In genomic region chr10:61835069-61835908, GRCh38 we compare ENCODE assay signal across 1 cellular context.
TF ChIP-seq lines count a peak whose summit lies in the region.

No MANE protein-coding gene starts in this region.

TF ChIP-seq in HCT116, 20 proteins besides CTCF, POLR2A, EP300 and RAD21 (continued from another document):
- no peak for TF ChIP-seq ZBTB33 (IDR thresholded peaks at IDR 0.05; ENCODE audit: extremely low read depth, insufficient replicate concordance, low read length)
- peak; percentile 72 for TF ChIP-seq JUND (IDR thresholded peaks at IDR 0.05)
- no peak for TF ChIP-seq CEBPB (IDR thresholded peaks at IDR 0.05; ENCODE audit: low read depth)
- 0 out of 2 replicates have a peak, but pooled peaks have one; percentile 17 for TF ChIP-seq EGR1 (IDR thresholded peaks at IDR 0.05; ENCODE audit: low read depth)
